9 cellular contexts compared by ENCODE assay signal in genomic region chr3:72161870-72162617, GRCh38.
A peak's percentile ranks its signal among the peaks of the same experiment; 100 is the strongest.
DNase-seq lines count a peak whose midpoint lies in the region; FAIRE-seq and TF ChIP-seq lines count a peak whose summit lies in the region.
"Had no signal": no experiment of that assay in that cellular context is flagged by ENCODE, and none has a peak within 500 bp of the region (broad histone marks: within the 10 kb centered on the region; RNA-seq: fewer than 3 reads in every experiment).

No MANE protein-coding gene starts in this region.

- peak overlapping the region in 37 of 59 donors; percentile 0 to 74 (median 38) for H3K27ac ChIP-seq in dorsolateral prefrontal cortex
- H3K27ac ChIP-seq in parathyroid adenoma = no peak overlapping the region
- H3K27ac ChIP-seq: heart left ventricle had no signal

- TF ChIP-seq POLR2A in H54 (IDR thresholded peaks at IDR 0.05; ENCODE audit: low read depth, low read length) = no peak

- H3K4me1 ChIP-seq in parathyroid adenoma = peaks cover 6% of the 10 kb centered on the region

- no peak overlapping the region for H3K4me3 Mint-ChIP-seq in activated T-helper 2 cell treated with anti-CD3 and anti-CD28 coated beads, Interferon-gamma antibody, Interleukin-2, Interleukin-4, amounts not matched to agents 10 μg/mL and 5 μg/mL and 100 μg/mL, durations not matched to agents 14 hours and 24 hours and 36 hours (ENCODE audit: low read depth)
- H3K4me3 Mint-ChIP-seq: activated CD4-positive, alpha-beta memory T cell treated with anti-CD3 and anti-CD28 coated beads for 36 hours had no signal

- H3K27me3 Mint-ChIP-seq in activated T-helper 2 cell treated with anti-CD3 and anti-CD28 coated beads, Interferon-gamma antibody, Interleukin-2, Interleukin-4, amounts not matched to agents 10 μg/mL and 5 μg/mL and 100 μg/mL, durations not matched to agents 14 hours and 24 hours and 36 hours (ENCODE audit: low read depth) = peaks cover 4% of the 10 kb centered on the region
- H3K27me3 Mint-ChIP-seq: activated CD4-positive, alpha-beta memory T cell treated with anti-CD3 and anti-CD28 coated beads for 36 hours had no signal

- FAIRE-seq in H54 (lab: Jason Lieb, UNC) = no peak

- TF ChIP-seq CTCF in dorsolateral prefrontal cortex (IDR thresholded peaks at IDR 0.05 in 54 of 56, conservative IDR thresholded peaks at IDR 0.05 in 2 of 56; ENCODE audit: low read depth in 1 of 56, partially characterized antibody in 56 of 56) (no peak), parathyroid adenoma (IDR thresholded peaks at IDR 0.05) (no peak)

- DNase-seq in H54 (ENCODE audit: insufficient read length, low spot score) = peak; percentile 37
- DNase-seq in NCI-H345 treated with DMSO at 0.1 percent for 48 hours (lab: John Stamatoyannopoulos, UW; ENCODE audit: unreplicated experiment) = peak; percentile 13
- DNase-seq in dorsolateral prefrontal cortex = no peak
- no peak for DNase-seq in superior temporal gyrus (ENCODE audit: extremely low spot score)
- DNase-seq in activated T-helper 2 cell treated with anti-CD3 and anti-CD28 coated beads, Interferon-gamma antibody, Interleukin-2, Interleukin-4, amounts not matched to agents 10 μg/mL and 5 μg/mL and 100 μg/mL, durations not matched to agents 14 hours and 24 hours and 36 hours (ENCODE audit: low spot score) = no peak
- DNase-seq in NCI-H2107 (lab: John Stamatoyannopoulos, UW) = no peak
- DNase-seq: activated CD4-positive, alpha-beta memory T cell treated with anti-CD3 and anti-CD28 coated beads for 36 hours; heart left ventricle had no signal

- H3K36me3 ChIP-seq in parathyroid adenoma (ENCODE audit: control insufficient read depth, insufficient read depth, low read length) = no peaks in the 10 kb centered on the region
- H3K36me3 ChIP-seq: heart left ventricle had no signal

- H3K27me3 ChIP-seq in dorsolateral prefrontal cortex (no peaks in the 10 kb centered on the region), parathyroid adenoma (ENCODE audit: control insufficient read depth, insufficient read depth, low read length) (no peaks in the 10 kb centered on the region)
- H3K27me3 ChIP-seq: heart left ventricle had no signal

- peak overlapping the region in 1 of 59 donors; percentile 0 for H3K4me3 ChIP-seq in dorsolateral prefrontal cortex
- no peak overlapping the region for H3K4me3 ChIP-seq in parathyroid adenoma (ENCODE audit: low read depth, low read length)
- H3K4me3 ChIP-seq: heart left ventricle had no signal

- no peaks in the 10 kb centered on the region for H3K9me3 Mint-ChIP-seq in activated T-helper 2 cell treated with anti-CD3 and anti-CD28 coated beads, Interferon-gamma antibody, Interleukin-2, Interleukin-4, amounts not matched to agents 10 μg/mL and 5 μg/mL and 100 μg/mL, durations not matched to agents 14 hours and 24 hours and 36 hours
- H3K9me3 Mint-ChIP-seq: activated CD4-positive, alpha-beta memory T cell treated with anti-CD3 and anti-CD28 coated beads for 36 hours had no signal

- intact Hi-C loops in dorsolateral prefrontal cortex (cut with DNase I) = no loop called here
- intact Hi-C loops in activated T-helper 2 cell treated with anti-CD3 and anti-CD28 coated beads, Interferon-gamma antibody, Interleukin-2, Interleukin-4, amounts not matched to agents 10 μg/mL and 5 μg/mL and 100 μg/mL, durations not matched to agents 14 hours and 24 hours and 36 hours (cut with micrococcal nuclease) = no loop called here

- no peaks in the 10 kb centered on the region for H3K36me3 Mint-ChIP-seq in activated T-helper 2 cell treated with anti-CD3 and anti-CD28 coated beads, Interferon-gamma antibody, Interleukin-2, Interleukin-4, amounts not matched to agents 10 μg/mL and 5 μg/mL and 100 μg/mL, durations not matched to agents 14 hours and 24 hours and 36 hours (ENCODE audit: low read depth)
- H3K36me3 Mint-ChIP-seq: activated CD4-positive, alpha-beta memory T cell treated with anti-CD3 and anti-CD28 coated beads for 36 hours had no signal

- H3K79me2 ChIP-seq in parathyroid adenoma = no peaks in the 10 kb centered on the region

- no peak overlapping the region for H3K4me2 ChIP-seq in parathyroid adenoma (ENCODE audit: low read length)

- no peak overlapping the region for H3K9ac ChIP-seq in parathyroid adenoma

- H3K9me3 ChIP-seq in parathyroid adenoma (ENCODE audit: control insufficient read depth, low read length) = no peaks in the 10 kb centered on the region
- H3K9me3 ChIP-seq: heart left ventricle had no signal

- H3K4me1 Mint-ChIP-seq in activated T-helper 2 cell treated with anti-CD3 and anti-CD28 coated beads, Interferon-gamma antibody, Interleukin-2, Interleukin-4, amounts not matched to agents 10 μg/mL and 5 μg/mL and 100 μg/mL, durations not matched to agents 14 hours and 24 hours and 36 hours (ENCODE audit: low read depth) = peaks cover 6% of the 10 kb centered on the region

- H3K27ac Mint-ChIP-seq in activated T-helper 2 cell treated with anti-CD3 and anti-CD28 coated beads, Interferon-gamma antibody, Interleukin-2, Interleukin-4, amounts not matched to agents 10 μg/mL and 5 μg/mL and 100 μg/mL, durations not matched to agents 14 hours and 24 hours and 36 hours = no peak overlapping the region
- H3K27ac Mint-ChIP-seq: activated CD4-positive, alpha-beta memory T cell treated with anti-CD3 and anti-CD28 coated beads for 36 hours had no signal

- peak overlapping the region; percentile 18 for H2AFZ ChIP-seq in parathyroid adenoma

Comparison
In these comparisons a context has a peak if more than half of its experiments do, and no peak if none do; other contexts are left out.
1. DNase-seq: peak in H54 (single experiment) and NCI-H345 treated with DMSO at 0.1 percent for 48 hours (single experiment); none in dorsolateral prefrontal cortex (0 of 10), superior temporal gyrus (single experiment), activated T-helper 2 cell treated with anti-CD3 and anti-CD28 coated beads, Interferon-gamma antibody, Interleukin-2, Interleukin-4, amounts not matched to agents 10 μg/mL and 5 μg/mL and 100 μg/mL, durations not matched to agents 14 hours and 24 hours and 36 hours (single experiment) and NCI-H2107 (single experiment).